ENCODE assay signal across 23 cellular contexts in the genomic region with DNA sequence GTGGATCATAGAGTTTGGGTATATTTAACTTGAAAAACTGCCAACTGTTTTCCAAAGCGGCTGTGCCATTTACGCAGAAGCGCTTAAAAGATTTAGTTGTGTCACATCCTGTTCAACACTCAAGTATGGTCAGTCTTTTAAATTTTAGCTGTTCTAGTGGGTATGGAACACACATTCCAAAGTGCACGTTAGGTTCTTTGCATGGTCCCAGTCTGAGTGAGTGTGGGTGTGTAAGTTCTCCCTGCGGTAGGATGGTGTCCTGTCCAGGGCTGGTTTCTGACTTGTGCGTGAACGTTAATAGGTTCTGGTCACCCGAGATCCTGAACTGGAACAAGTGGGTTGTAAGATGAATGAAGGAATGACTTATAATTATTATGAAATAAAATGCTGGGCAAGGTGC. TPM values are rescaled to one million over a fixed set of nuclear protein-coding genes. Genes with fewer than 3 reads are reported as not detected.
"Had no signal": no experiment of that assay in that cellular context is flagged by ENCODE, and none has a peak within 500 bp of the region (broad histone marks: within the 10 kb centered on the region; RNA-seq: fewer than 3 reads in every experiment).

No MANE protein-coding gene starts in this region.

- H3K4me3 ChIP-seq: SJSA1, SK-N-MC had no signal

- H3K4me1 ChIP-seq: SJSA1 had no signal

- DNase-seq: KBM-7; MV-4-11; NCI-H1048; NCI-H1105; NCI-H1436 treated with DMSO at 0.1 percent for 48 hours; NCI-H1694; NCI-H187 treated with DMSO at 0.1 percent for 48 hours; NCI-H2171; NCI-H2227 treated with DMSO at 0.1 percent for 48 hours; NCI-H524; NCI-H526 treated with DMSO at 0.1 percent for 48 hours; NK-92 treated with Interleukin-12 subunit alpha and Interleukin-12 subunit beta, amount 100 ng/mL, for 24 hours; PC-3; SIG-M5 had no signal

- ATAC-seq: Panc1, PC-3 had no signal

- H3K27ac ChIP-seq: RWPE1, SJSA1, SK-N-MC had no signal

- H3K36me3 ChIP-seq: SJSA1 had no signal

RNA-seq across cellular contexts. Expression of gene IL36G, which starts 28.4 kb away (rescaled TPM):
- total RNA-seq: HT-29, LHCN-M2, MCF 10A, NCI-H460, OCI-LY7, SJSA1 had no signal

RNA-seq across cellular contexts. Expression of gene IL37, which starts 38.5 kb away (rescaled TPM):
- total RNA-seq: HT-29, MCF 10A, NCI-H460, OCI-LY7, SJSA1 had no signal

RNA-seq across cellular contexts. Expression of gene IL36A, which starts 55.8 kb away (rescaled TPM):
- total RNA-seq: HT-29, LHCN-M2, MCF 10A, NCI-H460, OCI-LY7, PC-3, SJSA1 had no signal
